32 cellular contexts compared by ENCODE assay signal in the genomic region with DNA sequence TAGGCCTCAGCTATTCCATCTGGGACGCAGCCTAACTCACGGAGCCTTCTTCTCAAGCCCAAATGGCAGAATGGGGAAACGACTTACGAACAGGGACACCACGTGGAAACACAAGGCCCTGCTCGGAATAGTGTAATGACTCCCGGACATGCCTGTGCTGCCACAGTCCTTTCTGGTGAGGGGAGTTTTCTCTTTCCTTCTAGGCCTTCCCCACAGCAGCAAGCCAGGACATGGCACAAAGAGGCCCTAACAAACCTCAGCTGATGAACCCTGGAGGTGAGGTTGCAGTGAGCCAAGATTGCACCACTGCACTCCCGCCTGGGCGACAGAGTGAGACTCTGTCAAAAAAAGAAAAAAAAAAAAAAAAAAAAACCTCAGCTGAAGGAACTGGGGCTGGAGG. TPM values are rescaled to one million over a fixed set of nuclear protein-coding genes. Genes with fewer than 3 reads are reported as not detected.
"Had no signal": no experiment of that assay in that cellular context is flagged by ENCODE, and none has a peak within 500 bp of the region (broad histone marks: within the 10 kb centered on the region; RNA-seq: fewer than 3 reads in every experiment).

No MANE protein-coding gene starts in this region.

- ATAC-seq: activated CD8-positive, alpha-beta memory T cell treated with anti-CD3 and anti-CD28 coated beads, Interleukin-2, amount 10 ng/mL, durations not matched to agents 7 days and 5 days; Panc1; WTC11 had no signal

- H3K9me3 Mint-ChIP-seq: activated naive CD4-positive, alpha-beta T cell treated with anti-CD3 and anti-CD28 coated beads, Interleukin-2, amount 50 U/mL, for 24 hours; activated T-cell treated with anti-CD3 and anti-CD28 coated beads, Interleukin-2, amount 50 U/mL, for 24 hours; activated T-helper 1 cell treated with anti-CD3 and anti-CD28 coated beads, Interleukin-12 subunit alpha, Interleukin-12 subunit beta, Interleukin-2, Interleukin-4 antibody, amounts not matched to agents 30 ng/mL and 10 ng/mL and 1 ng/mL, durations not matched to agents 14 hours and 24 hours and 36 hours; central memory CD8-positive, alpha-beta T cell; T-helper 1 cell treated with Interleukin-12 subunit alpha and Interleukin-12 subunit beta and Interleukin-4 antibody, amounts not matched to agents 30 μg/mL and 1 μg/mL, for 36 hours; WTC11 had no signal

- H3K27ac Mint-ChIP-seq: activated CD8-positive, alpha-beta memory T cell treated with anti-CD3 and anti-CD28 coated beads, Interleukin-2, amount 10 ng/mL, durations not matched to agents 7 days and 5 days; activated naive CD4-positive, alpha-beta T cell treated with anti-CD3 and anti-CD28 coated beads, Interleukin-2, amount 50 U/mL, for 24 hours; activated T-cell treated with anti-CD3 and anti-CD28 coated beads, Interleukin-2, amount 50 U/mL, for 24 hours; activated T-helper 1 cell treated with anti-CD3 and anti-CD28 coated beads, Interleukin-12 subunit alpha, Interleukin-12 subunit beta, Interleukin-2, Interleukin-4 antibody, amounts not matched to agents 30 ng/mL and 10 ng/mL and 1 ng/mL, durations not matched to agents 14 hours and 24 hours and 36 hours; T-helper 1 cell treated with Interleukin-12 subunit alpha and Interleukin-12 subunit beta and Interleukin-4 antibody, amounts not matched to agents 30 μg/mL and 1 μg/mL, for 36 hours; WTC11 had no signal

- DNase-seq: activated CD4-positive, alpha-beta T cell treated with anti-CD3 and anti-CD28 coated beads for 48 hours; activated CD4-positive, alpha-beta T cell treated with anti-CD3 and anti-CD28 coated beads, Interleukin-2, amount 50 U/mL, for 48 hours; activated CD4-positive, CD25-positive, alpha-beta regulatory T cell treated with anti-CD3 and anti-CD28 coated beads, Interleukin-2, amount 50 U/mL, for 72 hours; activated CD8-positive, alpha-beta memory T cell treated with anti-CD3 and anti-CD28 coated beads, Interleukin-2, amount 10 ng/mL, durations not matched to agents 7 days and 5 days; activated effector memory CD4-positive, alpha-beta T cell treated with Interleukin-2 at 50 U/mL for 16 hours; activated naive CD4-positive, alpha-beta T cell; activated T-cell treated with anti-CD3 and anti-CD28 coated beads, Interleukin-2, amount 50 U/mL, for 24 hours; aorta; KG1; NCI-H1092 treated with DMSO at 0.1 percent for 48 hours; NCI-H1417 treated with DMSO at 0.1 percent for 48 hours; NCI-H1694; NCI-H2029; NCI-H2107; NCI-H2171 treated with DMSO at 0.1 percent for 48 hours; NCI-H226; NCI-H526; NK-92 treated with Interleukin-12 subunit alpha and Interleukin-12 subunit beta, amount 100 ng/mL, for 24 hours; OCI-M1; SHP77 treated with DMSO at 0.1 percent for 48 hours; T-helper 9 cell had no signal

- H3K4me3 Mint-ChIP-seq: activated CD8-positive, alpha-beta memory T cell treated with anti-CD3 and anti-CD28 coated beads, Interleukin-2, amount 10 ng/mL, durations not matched to agents 7 days and 5 days; activated naive CD4-positive, alpha-beta T cell treated with anti-CD3 and anti-CD28 coated beads, Interleukin-2, amount 50 U/mL, for 24 hours; activated T-cell treated with anti-CD3 and anti-CD28 coated beads, Interleukin-2, amount 50 U/mL, for 24 hours; activated T-helper 1 cell treated with anti-CD3 and anti-CD28 coated beads, Interleukin-12 subunit alpha, Interleukin-12 subunit beta, Interleukin-2, Interleukin-4 antibody, amounts not matched to agents 30 ng/mL and 10 ng/mL and 1 ng/mL, durations not matched to agents 14 hours and 24 hours and 36 hours; central memory CD8-positive, alpha-beta T cell; T-helper 1 cell treated with Interleukin-12 subunit alpha and Interleukin-12 subunit beta and Interleukin-4 antibody, amounts not matched to agents 30 μg/mL and 1 μg/mL, for 36 hours; WTC11 had no signal

- H3K36me3 Mint-ChIP-seq: activated naive CD4-positive, alpha-beta T cell treated with anti-CD3 and anti-CD28 coated beads, Interleukin-2, amount 50 U/mL, for 24 hours; WTC11 had no signal

- H3K27me3 Mint-ChIP-seq: activated CD8-positive, alpha-beta memory T cell treated with anti-CD3 and anti-CD28 coated beads, Interleukin-2, amount 10 ng/mL, durations not matched to agents 7 days and 5 days; activated naive CD4-positive, alpha-beta T cell treated with anti-CD3 and anti-CD28 coated beads, Interleukin-2, amount 50 U/mL, for 24 hours; activated T-cell treated with anti-CD3 and anti-CD28 coated beads, Interleukin-2, amount 50 U/mL, for 24 hours; central memory CD8-positive, alpha-beta T cell had no signal

RNA-seq across cellular contexts. Expression of a gene that starts 17.2 kb away (rescaled TPM):
- total RNA-seq: activated CD8-positive, alpha-beta memory T cell treated with anti-CD3 and anti-CD28 coated beads, Interleukin-2, amount 10 ng/mL, durations not matched to agents 7 days and 5 days; activated T-helper 1 cell treated with anti-CD3 and anti-CD28 coated beads, Interleukin-12 subunit alpha, Interleukin-12 subunit beta, Interleukin-2, Interleukin-4 antibody, amounts not matched to agents 30 ng/mL and 10 ng/mL and 1 ng/mL, durations not matched to agents 14 hours and 24 hours and 36 hours; aorta; bronchial epithelial cell; LHCN-M2; M059J; NCI-H460; SK-MEL-5 had no signal
